ENCODE assay signal across 1 cellular context in genomic region chr2:142870516-142870915, GRCh38.
TF ChIP-seq lines count a peak whose summit lies in the region.

No MANE protein-coding gene starts in this region.

TF ChIP-seq in K562, 482 proteins besides CTCF, POLR2A, EP300 and RAD21:
- no peak for TF ChIP-seq ZNF174 (CRISPR knock-in tag; IDR thresholded peaks at IDR 0.05)
- 0 out of 2 replicates have a peak, but pooled peaks have one; percentile 48 for TF ChIP-seq CEBPB (tag; IDR thresholded peaks at IDR 0.05)
